ENCODE assay signal across 7 cellular contexts in genomic region chr4:144097776-144098175, GRCh38. TPM values are rescaled to one million over a fixed set of nuclear protein-coding genes. Genes with fewer than 3 reads are reported as not detected.
"Had no signal": no experiment of that assay in that cellular context is flagged by ENCODE, and none has a peak within 500 bp of the region (broad histone marks: within the 10 kb centered on the region; RNA-seq: fewer than 3 reads in every experiment).

No MANE protein-coding gene starts in this region.

RNA-seq across cellular contexts. Expression of gene GYPA, which starts 42.7 kb away (rescaled TPM):
- total RNA-seq: GM23248, GM23338, H1, H4, H7, H9, HFFc6 had no signal
- polyA plus RNA-seq: GM23248, GM23338, H1 had no signal
